Comparison of ENCODE assay signal across 8 cellular contexts in the genomic region with DNA sequence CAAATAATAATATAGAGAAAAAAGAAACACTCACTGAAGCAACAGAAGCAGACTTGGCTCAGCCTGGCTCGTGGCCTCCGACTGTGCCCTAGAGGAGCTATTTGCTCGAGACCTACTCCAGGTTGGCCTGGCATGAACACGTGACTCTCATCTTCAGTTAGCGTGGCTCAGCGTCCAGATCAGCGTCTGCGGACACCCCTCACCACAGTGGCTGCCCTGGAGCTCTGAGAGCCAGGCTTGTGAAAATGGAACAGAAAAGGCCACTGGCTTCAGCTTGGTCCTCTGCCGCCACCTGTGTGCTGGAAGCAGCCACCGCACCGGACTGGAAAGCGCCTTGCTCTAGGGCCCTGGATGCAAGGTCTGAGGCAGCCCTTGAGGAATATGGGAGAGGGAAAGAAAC.
A peak's percentile ranks its signal among the peaks of the same experiment; 100 is the strongest.
DNase-seq lines count a peak whose midpoint lies in the region; ATAC-seq and TF ChIP-seq lines count a peak whose summit lies in the region.

No MANE protein-coding gene starts in this region.

- no peaks in the 10 kb centered on the region for H4K20me1 ChIP-seq in Karpas-422 (ENCODE audit: insufficient read depth, low read depth, low read length)
- no peaks in the 10 kb centered on the region for H4K20me1 ChIP-seq in fibroblast of lung (ENCODE audit: control insufficient read depth, extremely low read depth, insufficient read depth, low read length)

- DNase-seq in AG04450 (ENCODE audit: low read depth, low spot score) (peak; percentile 10), Karpas-422 (peak; percentile 52), fibroblast of lung (ENCODE audit: low read depth in 2 of 2) (peak in 1 of 2 donors; percentile 49), gastrocnemius medialis (no peak), GF-D8 (lab: John Stamatoyannopoulos, UW) (no peak)
- DNase-seq in stimulated activated CD4-positive, alpha-beta T cell treated with anti-CD3 and anti-CD28 coated beads, Interleukin-4, amount 100 ng/mL, for 24 hours = no peak

- H3K79me2 ChIP-seq in Karpas-422 (ENCODE audit: low read length) (no peaks in the 10 kb centered on the region), fibroblast of lung (ENCODE audit: control insufficient read depth, insufficient read depth, low read length) (no peaks in the 10 kb centered on the region)

- H3K4me3 ChIP-seq in AG04450 (ENCODE audit: low read depth, low read length) (no peak overlapping the region), Karpas-422 (ENCODE audit: low read length) (no peak overlapping the region), fibroblast of lung (replicated peaks in 1 of 4; ENCODE audit: control extremely low read depth in 1 of 4, insufficient read depth in 1 of 4, low read depth in 3 of 4, low read length in 4 of 4) (no peak overlapping the region), gastrocnemius medialis (no peak overlapping the region)

- H3K27me3 ChIP-seq in AG04450 (ENCODE audit: control insufficient read depth, insufficient read depth, low read length) (no peaks in the 10 kb centered on the region), Karpas-422 (ENCODE audit: low read length) (no peaks in the 10 kb centered on the region), fibroblast of lung (ENCODE audit: control insufficient read depth, insufficient read depth, low read length) (no peaks in the 10 kb centered on the region), gastrocnemius medialis (no peaks in the 10 kb centered on the region)

- in situ Hi-C loops in gastrocnemius medialis (cut with MboI; ENCODE audit: low sequenced_read_pairs in 4 of 4) = no loop called here

- ATAC-seq in GM18909 (IDR thresholded peaks at IDR 0.05; ENCODE audit: poor library complexity, unreplicated experiment) (peak; percentile 35), gastrocnemius medialis (no peak), esophagus mucosa (no peak)

- H3K9ac ChIP-seq in Karpas-422 (ENCODE audit: low read length) (no peak overlapping the region), fibroblast of lung (ENCODE audit: insufficient read depth, low read length) (no peak overlapping the region)

- H3K36me3 ChIP-seq in Karpas-422 (ENCODE audit: insufficient read depth, low read length) = no peaks in the 10 kb centered on the region
- H3K36me3 ChIP-seq in fibroblast of lung (ENCODE audit: control insufficient read depth, insufficient read depth, low read length) = no peaks in the 10 kb centered on the region
- no peaks in the 10 kb centered on the region for H3K36me3 ChIP-seq in gastrocnemius medialis

- intact Hi-C loops in gastrocnemius medialis (cut with DNase I; ENCODE audit: low total_unique reads) = no loop called here

- H2AFZ ChIP-seq in Karpas-422 (ENCODE audit: low read length) (no peak overlapping the region), fibroblast of lung (ENCODE audit: low read length) (no peak overlapping the region)

- H3K9me3 ChIP-seq in AG04450 (ENCODE audit: control insufficient read depth, insufficient read depth, low read length) (peaks cover 9% of the 10 kb centered on the region), Karpas-422 (ENCODE audit: low read length) (no peaks in the 10 kb centered on the region), fibroblast of lung (ENCODE audit: control insufficient read depth, insufficient read depth, low read depth, low read length) (no peaks in the 10 kb centered on the region), gastrocnemius medialis (no peaks in the 10 kb centered on the region)

- H3K4me1 ChIP-seq in Karpas-422 (ENCODE audit: low read length) = no peaks in the 10 kb centered on the region
- H3K4me1 ChIP-seq in fibroblast of lung (ENCODE audit: control insufficient read depth, extremely low read depth, insufficient read depth, low read length) = no peaks in the 10 kb centered on the region
- no peaks in the 10 kb centered on the region for H3K4me1 ChIP-seq in gastrocnemius medialis

- TF ChIP-seq CTCF in AG04450 (IDR thresholded peaks at IDR 0.05; ENCODE audit: low read depth, low read length) = peak; percentile 86
- TF ChIP-seq CTCF in fibroblast of lung (conservative IDR thresholded peaks at IDR 0.05 in 1 of 2, IDR thresholded peaks at IDR 0.05 in 1 of 2; ENCODE audit: low read depth in 1 of 2, low read length in 2 of 2) = peak; percentile 43 to 63
- TF ChIP-seq CTCF in gastrocnemius medialis (IDR thresholded peaks at IDR 0.05 in 4 of 5, conservative IDR thresholded peaks at IDR 0.05 in 1 of 5) = no peak

- no peak overlapping the region for H3K4me2 ChIP-seq in Karpas-422 (ENCODE audit: low read depth, low read length, poor library complexity, severe bottlenecking)
- H3K4me2 ChIP-seq in fibroblast of lung (ENCODE audit: extremely low read depth, insufficient read depth, low read length) = no peak overlapping the region

- no peak for TF ChIP-seq POLR2A in gastrocnemius medialis (IDR thresholded peaks at IDR 0.05)

- POLR2A ChIA-PET in AG04450 (lab: Yijun Ruan, JAX) = no interaction called here

- CTCF ChIA-PET in AG04450 (lab: Charles Lee) = interaction anchor here (0.5 to 1.5 kb wide), 7 partner anchors 8 to 1447 kb away, joined by 3 to 5 read pairs (median 4); partner anchors contain the start of gene CNTNAP5

- no peaks in the 10 kb centered on the region for H3K9me2 ChIP-seq in Karpas-422 (replicated peaks; ENCODE audit: insufficient read depth, low read length)

- H3K27ac ChIP-seq in AG04450 (ENCODE audit: low read depth, low read length) (peak overlapping the region; percentile 21), Karpas-422 (ENCODE audit: low read length) (no peak overlapping the region), fibroblast of lung (ENCODE audit: insufficient read depth, low read length) (no peak overlapping the region), gastrocnemius medialis (no peak overlapping the region)

Comparison
In these comparisons a context has a peak if more than half of its experiments do, and no peak if none do; other contexts are left out.
1. DNase-seq: peak in AG04450 (single experiment) and Karpas-422 (single experiment); none in gastrocnemius medialis (0 of 2), stimulated activated CD4-positive, alpha-beta T cell treated with anti-CD3 and anti-CD28 coated beads, Interleukin-4, amount 100 ng/mL, for 24 hours (single experiment) and GF-D8 (single experiment).
2. CTCF ChIP-seq: peak in AG04450 (single experiment) and fibroblast of lung (2 of 2); none in gastrocnemius medialis (0 of 5).